1 cellular context compared by ENCODE assay signal in genomic region chr12:27333311-27334009, GRCh38.
TF ChIP-seq lines count a peak whose summit lies in the region.

No MANE protein-coding gene starts in this region.

TF ChIP-seq in IMR-90, 13 proteins besides CTCF, POLR2A, EP300 and RAD21 (continued from another document):
- no peak for TF ChIP-seq USF2 (IDR thresholded peaks at IDR 0.05; ENCODE audit: low read depth, low read length)
